Comparison of ENCODE assay signal across 28 cellular contexts in genomic region chr5:180675036-180675635, GRCh38.
"Had no signal": no experiment of that assay in that cellular context is flagged by ENCODE, and none has a peak within 500 bp of the region (broad histone marks: within the 10 kb centered on the region; RNA-seq: fewer than 3 reads in every experiment).

No MANE protein-coding gene starts in this region.

- H3K36me3 ChIP-seq: breast epithelium, esophagus squamous epithelium, left lung, sigmoid colon, thyroid gland, upper lobe of right lung had no signal

- H3K36me3 Mint-ChIP-seq: stimulated activated memory B cell treated with anti-CD40 and anti-IgM and Interleukin-4, amounts not matched to agents 10 μg/mL and 1 μg/mL and 100 μg/mL, for 72 hours; T-cell had no signal

- H3K27ac Mint-ChIP-seq: activated T-helper 17 cell treated with anti-CD3 and anti-CD28 coated beads, Interleukin-2, amount 50 U/mL, for 72 hours; stimulated activated memory B cell treated with anti-CD40 and anti-IgM and Interleukin-4, amounts not matched to agents 10 μg/mL and 1 μg/mL and 100 μg/mL, for 72 hours; stimulated activated naive CD8-positive, alpha-beta T cell treated with anti-CD3 and anti-CD28 coated beads, Interleukin-15, amount 100 ng/mL, for 72 hours; T-cell; T-helper 2 cell treated with Interferon-gamma antibody and Interleukin-4, amounts not matched to agents 5 μg/mL and 100 μg/mL, for 36 hours had no signal

- DNase-seq: activated CD4-positive, alpha-beta T cell treated with anti-CD3 and anti-CD28 coated beads for 4 hours; activated CD4-positive, alpha-beta T cell treated with anti-CD3 and anti-CD28 coated beads, Interleukin-2, amount 50 U/mL, for 48 hours; activated CD4-positive, CD25-positive, alpha-beta regulatory T cell; activated gamma-delta T cell treated with Interleukin-2 at 50 U/mL for 16 hours; activated T-cell treated with anti-CD3 and anti-CD28 coated beads, Interleukin-2, amount 50 U/mL, for 4 hours; amygdala; dermis blood vessel endothelial cell; effector CD4-positive, alpha-beta T cell; esophagus squamous epithelium; foreskin melanocyte; left lung; mesendoderm; psoas muscle; sigmoid colon; small intestine; stimulated activated CD4-positive, alpha-beta T cell treated with anti-CD3 and anti-CD28 coated beads, Interleukin-4, amount 100 ng/mL, for 24 hours; stimulated activated naive CD8-positive, alpha-beta T cell treated with anti-CD3 and anti-CD28 coated beads, Interleukin-15, amount 100 ng/mL, for 72 hours; T-cell; thyroid gland; upper lobe of right lung had no signal

- FAIRE-seq: colon, small intestine had no signal

- H3K27ac ChIP-seq: breast epithelium, epithelial cell of prostate, esophagus squamous epithelium, left lung, parathyroid adenoma, psoas muscle, sigmoid colon, thyroid gland, upper lobe of right lung had no signal

- H3K9me3 Mint-ChIP-seq: activated T-cell treated with anti-CD3 and anti-CD28 coated beads, Interleukin-2, amount 50 U/mL, for 4 hours; activated T-helper 17 cell treated with anti-CD3 and anti-CD28 coated beads, Interleukin-2, amount 50 U/mL, for 72 hours; stimulated activated memory B cell treated with anti-CD40 and anti-IgM and Interleukin-4, amounts not matched to agents 10 μg/mL and 1 μg/mL and 100 μg/mL, for 72 hours; stimulated activated naive CD8-positive, alpha-beta T cell treated with anti-CD3 and anti-CD28 coated beads, Interleukin-15, amount 100 ng/mL, for 72 hours; T-cell; T-helper 2 cell treated with Interferon-gamma antibody and Interleukin-4, amounts not matched to agents 5 μg/mL and 100 μg/mL, for 36 hours had no signal

- H3K4me3 Mint-ChIP-seq: activated T-helper 17 cell treated with anti-CD3 and anti-CD28 coated beads, Interleukin-2, amount 50 U/mL, for 72 hours; stimulated activated memory B cell treated with anti-CD40 and anti-IgM and Interleukin-4, amounts not matched to agents 10 μg/mL and 1 μg/mL and 100 μg/mL, for 72 hours; T-helper 2 cell treated with Interferon-gamma antibody and Interleukin-4, amounts not matched to agents 5 μg/mL and 100 μg/mL, for 36 hours had no signal

- ATAC-seq: activated T-cell treated with anti-CD3 and anti-CD28 coated beads, Interleukin-2, amount 50 U/mL, for 4 hours; activated T-helper 17 cell treated with anti-CD3 and anti-CD28 coated beads, Interleukin-2, amount 50 U/mL, for 72 hours; left lung; psoas muscle; stimulated activated memory B cell treated with anti-CD40 and anti-IgM and Interleukin-4, amounts not matched to agents 10 μg/mL and 1 μg/mL and 100 μg/mL, for 72 hours; T-cell; upper lobe of right lung had no signal

- H3K4me3 ChIP-seq: breast epithelium, esophagus squamous epithelium, left lung, lung, psoas muscle, sigmoid colon, thyroid gland, upper lobe of right lung had no signal
